ENCODE assay signal across 34 cellular contexts in genomic region chr4:100198061-100198460, GRCh38.
"Had no signal": no experiment of that assay in that cellular context is flagged by ENCODE, and none has a peak within 500 bp of the region (broad histone marks: within the 10 kb centered on the region; RNA-seq: fewer than 3 reads in every experiment).

No MANE protein-coding gene starts in this region.

- H3K36me3 ChIP-seq: MG63 had no signal

- H3K4me3 ChIP-seq: MG63 had no signal

- H3K27me3 ChIP-seq: MG63 had no signal

- H3K9me3 ChIP-seq: MG63 had no signal

- DNase-seq: Karpas-422, Kasumi-1, MG63, MM.1S, MV-4-11, NCI-H1048, NCI-H1092, NCI-H1092 treated with DMSO at 0.1 percent for 48 hours, NCI-H1105, NCI-H1105 treated with DMSO at 0.1 percent for 48 hours, NCI-H1417, NCI-H1417 treated with DMSO at 0.1 percent for 48 hours, NCI-H1436, NCI-H1436 treated with DMSO at 0.1 percent for 48 hours, NCI-H146, NCI-H1694, NCI-H1694 treated with DMSO at 0.1 percent for 48 hours, NCI-H187, NCI-H187 treated with DMSO at 0.1 percent for 48 hours, NCI-H1930, NCI-H2029, NCI-H2029 treated with DMSO at 0.1 percent for 48 hours, NCI-H2081, NCI-H2081 treated with DMSO at 0.1 percent for 48 hours, NCI-H2107, NCI-H2171, NCI-H2171 treated with DMSO at 0.1 percent for 48 hours, NCI-H2227 treated with DMSO at 0.1 percent for 48 hours, NCI-H226, NCI-H345, NCI-H446, NCI-H446 treated with DMSO at 0.1 percent for 48 hours, NCI-H510A, NCI-H510A treated with DMSO at 0.1 percent for 48 hours had no signal
